22 cellular contexts compared by ENCODE assay signal in the genomic region with DNA sequence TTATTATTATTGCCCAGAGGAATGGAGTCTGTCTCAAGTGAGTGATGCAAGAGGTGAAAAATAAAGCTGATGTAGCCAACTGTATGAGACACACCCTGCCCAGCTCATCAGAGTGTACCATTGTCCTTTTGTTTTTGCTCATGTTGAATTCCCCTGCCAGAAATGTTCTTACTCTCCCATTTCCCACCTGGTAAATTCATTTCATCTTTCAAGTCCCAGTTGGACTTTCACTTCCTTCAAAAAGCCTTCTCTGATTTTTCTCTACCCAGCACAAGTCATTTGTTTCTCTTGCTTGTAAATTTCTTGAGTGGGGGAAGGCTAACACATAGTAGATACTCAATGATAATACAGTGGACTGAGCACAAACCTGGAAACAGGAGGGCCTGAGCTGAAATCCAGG.
A peak's percentile ranks its signal among the peaks of the same experiment; 100 is the strongest.
DNase-seq lines count a peak whose midpoint lies in the region; ATAC-seq, FAIRE-seq and TF ChIP-seq lines count a peak whose summit lies in the region.
"Had no signal": no experiment of that assay in that cellular context is flagged by ENCODE, and none has a peak within 500 bp of the region (broad histone marks: within the 10 kb centered on the region; RNA-seq: fewer than 3 reads in every experiment).

No MANE protein-coding gene starts in this region.

- H3K9me3 ChIP-seq in kidney (ENCODE audit: control insufficient read depth in 1 of 2, low read length in 2 of 2) = no peaks in the 10 kb centered on the region
- H3K9me3 ChIP-seq: Caco-2, MG63, transverse colon had no signal

- H3K27ac Mint-ChIP-seq in natural killer cell = no peak overlapping the region
- H3K27ac Mint-ChIP-seq: activated CD8-positive, alpha-beta memory T cell treated with anti-CD3 and anti-CD28 coated beads, Interleukin-2, amount 10 ng/mL, durations not matched to agents 7 days and 5 days; naive thymus-derived CD4-positive, alpha-beta T cell; T-helper 2 cell treated with Interferon-gamma antibody and Interleukin-4, amounts not matched to agents 5 μg/mL and 100 μg/mL, for 36 hours had no signal

- H3K4me3 Mint-ChIP-seq in natural killer cell = no peak overlapping the region
- H3K4me3 Mint-ChIP-seq: activated CD8-positive, alpha-beta memory T cell treated with anti-CD3 and anti-CD28 coated beads, Interleukin-2, amount 10 ng/mL, durations not matched to agents 7 days and 5 days; endodermal cell; naive thymus-derived CD4-positive, alpha-beta T cell; T-helper 2 cell treated with Interferon-gamma antibody and Interleukin-4, amounts not matched to agents 5 μg/mL and 100 μg/mL, for 36 hours had no signal

- peaks cover 15 to 20% of the 10 kb centered on the region in 2 donors for H3K4me1 Mint-ChIP-seq in natural killer cell
- H3K4me1 Mint-ChIP-seq: activated CD8-positive, alpha-beta memory T cell treated with anti-CD3 and anti-CD28 coated beads, Interleukin-2, amount 10 ng/mL, durations not matched to agents 7 days and 5 days; naive thymus-derived CD4-positive, alpha-beta T cell had no signal

- no peaks in the 10 kb centered on the region for H3K36me3 ChIP-seq in kidney (ENCODE audit: control insufficient read depth in 1 of 2, insufficient read depth in 2 of 2, low read length in 2 of 2)
- H3K36me3 ChIP-seq: MG63, transverse colon had no signal

- intact Hi-C loops in kidney (cut with DNase I) (no loop called here), natural killer cell (cut with micrococcal nuclease) (no loop called here)

- no peaks in the 10 kb centered on the region for H3K27me3 Mint-ChIP-seq in natural killer cell (ENCODE audit: low read depth in 2 of 2)
- H3K27me3 Mint-ChIP-seq: activated CD8-positive, alpha-beta memory T cell treated with anti-CD3 and anti-CD28 coated beads, Interleukin-2, amount 10 ng/mL, durations not matched to agents 7 days and 5 days; naive thymus-derived CD4-positive, alpha-beta T cell had no signal

- peak; percentile 82 for ATAC-seq in GM18858 (IDR thresholded peaks at IDR 0.05; ENCODE audit: unreplicated experiment)
- peak; percentile 74 for ATAC-seq in GM21576 (IDR thresholded peaks at IDR 0.05; ENCODE audit: unreplicated experiment)
- ATAC-seq in HG02885 (IDR thresholded peaks at IDR 0.05; ENCODE audit: poor library complexity, unreplicated experiment) = peak; percentile 73
- no peak for ATAC-seq in natural killer cell
- ATAC-seq: activated CD4-positive, CD25-positive, alpha-beta regulatory T cell treated with anti-CD3 and anti-CD28 coated beads, Interleukin-2, amount 50 U/mL, for 24 hours; activated CD8-positive, alpha-beta memory T cell treated with anti-CD3 and anti-CD28 coated beads, Interleukin-2, amount 10 ng/mL, durations not matched to agents 7 days and 5 days; naive thymus-derived CD4-positive, alpha-beta T cell had no signal

- no peak overlapping the region for H3K4me3 ChIP-seq in kidney (ENCODE audit: low read length in 2 of 2)
- H3K4me3 ChIP-seq: lung, MG63, skin epidermis, transverse colon had no signal

- H3K9ac ChIP-seq in kidney (ENCODE audit: low read length in 2 of 2) = no peak overlapping the region

- H3K27ac ChIP-seq in epithelial cell of prostate = peak overlapping the region; percentile 54
- no peak overlapping the region for H3K27ac ChIP-seq in kidney (ENCODE audit: low read depth in 2 of 2, low read length in 2 of 2)
- H3K27ac ChIP-seq: skin epidermis, transverse colon had no signal

- TF ChIP-seq CTCF in kidney (IDR thresholded peaks at IDR 0.05; ENCODE audit: borderline replicate concordance, extremely low read depth, insufficient read depth) = no peak
- TF ChIP-seq CTCF in natural killer cell (IDR thresholded peaks at IDR 0.05) = no peak

- H3K36me3 Mint-ChIP-seq in natural killer cell = peaks cover 18% of the 10 kb centered on the region
- H3K36me3 Mint-ChIP-seq: activated CD8-positive, alpha-beta memory T cell treated with anti-CD3 and anti-CD28 coated beads, Interleukin-2, amount 10 ng/mL, durations not matched to agents 7 days and 5 days; naive thymus-derived CD4-positive, alpha-beta T cell had no signal

- H3K9me3 Mint-ChIP-seq in natural killer cell = peaks cover 7 to 8% of the 10 kb centered on the region in 2 donors

- H3K4me1 ChIP-seq in kidney (ENCODE audit: control insufficient read depth in 1 of 2, insufficient read depth in 1 of 2, low read depth in 1 of 2, low read length in 2 of 2) = no peaks in the 10 kb centered on the region
- H3K4me1 ChIP-seq: Caco-2, transverse colon had no signal

- FAIRE-seq in kidney (lab: Jason Lieb, UNC) = no peak
- FAIRE-seq: GM18507 had no signal

- DNase-seq in epithelial cell of prostate (ENCODE audit: low read depth, low spot score) = no peak
- DNase-seq in islet precursor cell = no peak
- DNase-seq in kidney = no peak
- DNase-seq in natural killer cell = no peak
- no peak for DNase-seq in NCI-H82 treated with DMSO at 0.1 percent for 48 hours (lab: John Stamatoyannopoulos, UW; ENCODE audit: unreplicated experiment)
- DNase-seq: activated CD8-positive, alpha-beta memory T cell treated with anti-CD3 and anti-CD28 coated beads, Interleukin-2, amount 10 ng/mL, durations not matched to agents 7 days and 5 days; Caco-2; endodermal cell; foreskin melanocyte; MG63; naive thymus-derived CD4-positive, alpha-beta T cell; NCI-H1694 treated with DMSO at 0.1 percent for 48 hours; SIG-M5; transverse colon had no signal

Comparison
In these comparisons a context has a peak if more than half of its experiments do, and no peak if none do; other contexts are left out.
1. ATAC-seq: peak in GM18858 (single experiment), GM21576 (single experiment) and HG02885 (single experiment); none in natural killer cell (0 of 3).